In the genomic region with DNA sequence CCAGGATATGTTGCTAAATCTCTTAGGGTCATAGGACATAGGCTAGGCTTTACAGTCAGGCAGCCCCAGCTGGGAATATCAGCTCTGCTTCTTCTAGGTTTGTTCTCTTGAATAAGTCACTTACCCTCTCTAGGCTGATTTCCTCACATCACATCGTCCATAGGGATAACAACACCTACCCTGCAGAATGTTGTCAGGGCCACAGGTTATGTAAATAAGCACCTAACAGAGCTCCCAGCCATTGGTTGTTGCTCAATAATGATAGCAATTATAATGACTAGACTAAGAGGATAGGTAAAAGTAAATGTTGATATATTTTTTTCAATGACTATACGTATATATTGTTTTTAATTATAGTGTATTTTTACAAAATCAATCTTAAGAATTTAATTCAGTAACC, we compare ENCODE assay signal across 1 cellular context.
TF ChIP-seq lines count a peak whose summit lies in the region.

No MANE protein-coding gene starts in this region.

TF ChIP-seq in HepG2, 621 proteins besides CTCF, POLR2A, EP300 and RAD21 (continued from another document):
- no peak for TF ChIP-seq ZNF280D (CRISPR knock-in tag; IDR thresholded peaks at IDR 0.05)
- TF ChIP-seq CEBPG (CRISPR knock-in tag; IDR thresholded peaks at IDR 0.05): no peak
- TF ChIP-seq ZZZ3 (CRISPR knock-in tag; IDR thresholded peaks at IDR 0.05; ENCODE audit: borderline replicate concordance): no peak
- no peak for TF ChIP-seq NPAS2 (CRISPR knock-in tag; IDR thresholded peaks at IDR 0.05; ENCODE audit: borderline replicate concordance)
- no peak for TF ChIP-seq GLMP (CRISPR knock-in tag; IDR thresholded peaks at IDR 0.05; ENCODE audit: borderline replicate concordance)
- no peak for TF ChIP-seq ZNF562 (CRISPR knock-in tag; IDR thresholded peaks at IDR 0.05; ENCODE audit: borderline replicate concordance)
